18 cellular contexts compared by ENCODE assay signal in genomic region chr12:84201976-84202375, GRCh38.
DNase-seq lines count a peak whose midpoint lies in the region; ATAC-seq and TF ChIP-seq lines count a peak whose summit lies in the region.
"Had no signal": no experiment of that assay in that cellular context is flagged by ENCODE, and none has a peak within 500 bp of the region (broad histone marks: within the 10 kb centered on the region; RNA-seq: fewer than 3 reads in every experiment).

No MANE protein-coding gene starts in this region.

- no peak overlapping the region for H3K9ac ChIP-seq in HCT116 (ENCODE audit: low read length)
- no peak overlapping the region for H3K9ac ChIP-seq in SU-DHL-6 (ENCODE audit: low read length)
- H3K9ac ChIP-seq: KMS-11, SK-N-SH had no signal

- H3K27me3 ChIP-seq in HCT116 (ENCODE audit: insufficient read depth, low read length) = no peaks in the 10 kb centered on the region
- no peaks in the 10 kb centered on the region for H3K27me3 ChIP-seq in SU-DHL-6 (ENCODE audit: low read length)

- CTCF ChIA-PET in HCT116 (lab: Charles Lee) = no interaction called here

- no peak overlapping the region for H3K4me2 ChIP-seq in HCT116 (ENCODE audit: low read length)
- no peak overlapping the region for H3K4me2 ChIP-seq in SU-DHL-6 (ENCODE audit: low read depth, low read length, poor library complexity, severe bottlenecking)
- H3K4me2 ChIP-seq: KMS-11, SK-N-SH had no signal

- no peak overlapping the region for H3K4me3 ChIP-seq in HCT116 (replicated peaks in 1 of 2; ENCODE audit: low read depth in 1 of 2, low read length in 2 of 2)
- H3K4me3 ChIP-seq in SU-DHL-6 (ENCODE audit: insufficient read depth, low read length, poor library complexity, severe bottlenecking) = no peak overlapping the region

- BruUV-seq in HCT116 (replicated peaks; lab: Mats Ljungman, UMichigan) = no TSS peak

- H3K9me3 ChIP-seq in HCT116 (ENCODE audit: control insufficient read depth in 1 of 2, insufficient read depth in 1 of 2, low read depth in 1 of 2, low read length in 2 of 2) = no peaks in the 10 kb centered on the region
- H3K9me3 ChIP-seq in SU-DHL-6 (ENCODE audit: insufficient read depth, low read length) = no peaks in the 10 kb centered on the region
- H3K9me3 ChIP-seq: SK-N-SH had no signal

- H3K79me2 ChIP-seq in HCT116 (ENCODE audit: insufficient read depth, low read length) = no peaks in the 10 kb centered on the region
- H3K79me2 ChIP-seq in SU-DHL-6 (ENCODE audit: insufficient read depth, low read length) = no peaks in the 10 kb centered on the region

- H3F3A ChIP-seq in SU-DHL-6 (ENCODE audit: insufficient read depth) = no peaks in the 10 kb centered on the region

- TF ChIP-seq CTCF in AG09319 (IDR thresholded peaks at IDR 0.05; ENCODE audit: low read depth, low read length) (no peak), HCT116 (IDR thresholded peaks at IDR 0.05 in 2 of 3, conservative IDR thresholded peaks at IDR 0.05 in 1 of 3; ENCODE audit: borderline replicate concordance in 1 of 3, insufficient read depth in 1 of 3, low read depth in 2 of 3, low read length in 2 of 3) (no peak), SU-DHL-6 (IDR thresholded peaks at IDR 0.05; ENCODE audit: insufficient read depth, low read length, poor library complexity, severe bottlenecking) (no peak)

- no peak overlapping the region for H3K27ac ChIP-seq in HCT116 (ENCODE audit: low read depth, low read length)
- H3K27ac ChIP-seq in SU-DHL-6 (ENCODE audit: low read depth, low read length) = no peak overlapping the region
- H3K27ac ChIP-seq: C4-2B, KMS-11 had no signal

- H3K9me2 ChIP-seq in HCT116 (ENCODE audit: insufficient read depth) = no peaks in the 10 kb centered on the region
- H3K9me2 ChIP-seq in SU-DHL-6 (replicated peaks; ENCODE audit: insufficient read depth, low read length) = no peaks in the 10 kb centered on the region
- H3K9me2 ChIP-seq: SK-N-SH had no signal

- H3K4me1 ChIP-seq in HCT116 (ENCODE audit: control insufficient read depth in 1 of 2, insufficient read depth in 2 of 2, low read length in 2 of 2) = no peaks in the 10 kb centered on the region

- H3K36me3 ChIP-seq in HCT116 (ENCODE audit: control insufficient read depth in 1 of 2, insufficient read depth in 2 of 2, low read length in 2 of 2) (no peaks in the 10 kb centered on the region), SU-DHL-6 (ENCODE audit: low read length) (no peaks in the 10 kb centered on the region)

- DNase-seq in AG09319 (ENCODE audit: extremely low read depth, low read depth) = peak; percentile 7
- no peak for DNase-seq in HCT116 (ENCODE audit: low read depth, low spot score)
- DNase-seq in iris pigment epithelial cell (ENCODE audit: low read depth) = peak; percentile 24
- no peak for DNase-seq in medulla oblongata (ENCODE audit: extremely low spot score)
- DNase-seq in MV-4-11 (lab: John Stamatoyannopoulos, UW) = no peak
- DNase-seq: DMS53, NCI-H1048, NCI-H146, NCI-H774, SK-N-SH, T-helper 1 cell had no signal

- no peaks in the 10 kb centered on the region for H4K20me1 ChIP-seq in HCT116 (ENCODE audit: insufficient read depth)
- H4K20me1 ChIP-seq in SU-DHL-6 (ENCODE audit: low read depth, low read length) = no peaks in the 10 kb centered on the region

- intact Hi-C loops in HCT116 (cut with micrococcal nuclease) = no loop called here

- TF ChIP-seq RAD21 in HCT116 (IDR thresholded peaks at IDR 0.05; ENCODE audit: low read depth) = no peak

- no peak for ATAC-seq in HCT116
- no peak for ATAC-seq in HG03097 (IDR thresholded peaks at IDR 0.05; ENCODE audit: low FRiP score, unreplicated experiment)
- no peak for ATAC-seq in HG02852 (IDR thresholded peaks at IDR 0.05; ENCODE audit: unreplicated experiment)
- ATAC-seq: Panc1, Right ventricle myocardium inferior had no signal

- RAD21 ChIA-PET in HCT116 (lab: Charles Lee; ENCODE audit: low non-redundant PET in 1 of 2, low total read pairs in 2 of 2, uncharacterized antibody in 2 of 2, unreplicated experiment in 2 of 2) = no interaction called here

- POLR2A ChIA-PET in HCT116 (lab: Charles Lee) = no interaction called here

- TF ChIP-seq POLR2A in HCT116 (IDR thresholded peaks at IDR 0.05; ENCODE audit: borderline replicate concordance, extremely low read depth, insufficient read depth, insufficient read length) = no peak

- H2AFZ ChIP-seq in HCT116 (ENCODE audit: low read depth, low read length, poor library complexity, severe bottlenecking) = peak overlapping the region; percentile 27
- H2AFZ ChIP-seq in SU-DHL-6 (ENCODE audit: low read depth, low read length, severe bottlenecking) = peak overlapping the region; percentile 42

TF ChIP-seq in HCT116, 20 proteins besides CTCF, POLR2A, EP300 and RAD21:
- TF ChIP-seq MAX (IDR thresholded peaks at IDR 0.05) = no peak
- TF ChIP-seq JUND (IDR thresholded peaks at IDR 0.05) = no peak
- no peak for TF ChIP-seq FOSL1 (IDR thresholded peaks at IDR 0.05; ENCODE audit: low read depth)
- TF ChIP-seq EGR1 (IDR thresholded peaks at IDR 0.05; ENCODE audit: low read depth) = no peak
- no peak for TF ChIP-seq ELF1 (IDR thresholded peaks at IDR 0.05; ENCODE audit: borderline replicate concordance, low read depth)
- no peak for TF ChIP-seq REST (IDR thresholded peaks at IDR 0.05; ENCODE audit: low read depth)
- TF ChIP-seq EZH2phosphoT487 (IDR thresholded peaks at IDR 0.05; ENCODE audit: borderline replicate concordance) = no peak
- no peak for TF ChIP-seq CBX3 (IDR thresholded peaks at IDR 0.05; ENCODE audit: low read depth)
- no peak for TF ChIP-seq CEBPB (IDR thresholded peaks at IDR 0.05; ENCODE audit: low read depth)
- no peak for TF ChIP-seq TCF7L2 (IDR thresholded peaks at IDR 0.05; ENCODE audit: borderline replicate concordance, extremely low read depth, insufficient read depth, insufficient read length)
- no peak for TF ChIP-seq ZNF274 (IDR thresholded peaks at IDR 0.05; ENCODE audit: low read depth, low read length)
- TF ChIP-seq SP1 (IDR thresholded peaks at IDR 0.05; ENCODE audit: low read depth) = no peak

Comparison
In these comparisons a context has a peak if more than half of its experiments do, and no peak if none do; other contexts are left out.
1. DNase-seq: peak in AG09319 (single experiment) and iris pigment epithelial cell (single experiment); none in HCT116 (single experiment), medulla oblongata (single experiment) and MV-4-11 (single experiment).